ENCODE assay signal across 8 cellular contexts in genomic region chr5:157761690-157762611, GRCh38. TPM values are rescaled to one million over a fixed set of nuclear protein-coding genes. Genes with fewer than 3 reads are reported as not detected.
A peak's percentile ranks its signal among the peaks of the same experiment; 100 is the strongest.
DNase-seq lines count a peak whose midpoint lies in the region; ATAC-seq, FAIRE-seq and TF ChIP-seq lines count a peak whose summit lies in the region.

No MANE protein-coding gene starts in this region.

- in situ Hi-C loops in brain microvascular endothelial cell (cut with HindIII; ENCODE audit: low pct_ligation_motif_present, low sequenced_read_pairs), result no loop called here

- 0 out of 2 replicates have a peak, but pooled peaks cover 5% of the 10 kb centered on the region for H3K4me1 ChIP-seq in DOHH2 (ENCODE audit: control insufficient read depth, low read length)

- no peaks in the 10 kb centered on the region for H3K9me3 ChIP-seq in DOHH2 (ENCODE audit: control insufficient read depth, insufficient read depth, low read length)

- H3K36me3 ChIP-seq in DOHH2 (ENCODE audit: control insufficient read depth, low read length) (peaks cover 25% of the 10 kb centered on the region), brain microvascular endothelial cell (replicated peaks) (no peaks in the 10 kb centered on the region)

- H3K4me2 ChIP-seq in DOHH2 (ENCODE audit: low read length), result no peak overlapping the region

- peak; percentile 92 for ATAC-seq in GM19438 (IDR thresholded peaks at IDR 0.05; ENCODE audit: low read depth, unreplicated experiment)
- ATAC-seq in stimulated activated naive CD8-positive, alpha-beta T cell treated with anti-CD3 and anti-CD28 coated beads, Interleukin-15, Interleukin-2, amounts not matched to agents 100 U/mL and 50 U/mL, for 24 hours, result peak; percentile 77

- H3K4me3 ChIP-seq in DOHH2 (ENCODE audit: low read length), result no peak overlapping the region
- no peak overlapping the region for H3K4me3 ChIP-seq in brain microvascular endothelial cell (ENCODE audit: low read depth, low read length)

- TF ChIP-seq CTCF in DOHH2 (IDR thresholded peaks at IDR 0.05; ENCODE audit: low read depth, low read length, poor library complexity, severe bottlenecking) (peak; percentile 82), brain microvascular endothelial cell (IDR thresholded peaks at IDR 0.05; ENCODE audit: low read depth, low read length, missing control alignments) (peak; percentile 80)

- FAIRE-seq in islet of Langerhans (lab: Jason Lieb, UNC), result peak; percentile 95

- H3K27ac ChIP-seq in DOHH2 (ENCODE audit: low read depth, low read length) (no peak overlapping the region), brain microvascular endothelial cell (no peak overlapping the region)

- no peaks in the 10 kb centered on the region for H4K20me1 ChIP-seq in DOHH2 (ENCODE audit: control insufficient read depth, insufficient read depth, low read depth, low read length)

- H3K27me3 ChIP-seq in DOHH2 (ENCODE audit: control insufficient read depth, low read length) (no peaks in the 10 kb centered on the region), brain microvascular endothelial cell (replicated peaks) (no peaks in the 10 kb centered on the region)

- DNase-seq in HPDE6-E6E7 (ENCODE audit: extremely low spot score), result peak; percentile 53
- peak; percentile 7 to 52 for DNase-seq in NOMO-1 (lab: John Stamatoyannopoulos, UW; ENCODE audit: unreplicated experiment in 2 of 2)
- DNase-seq in brain microvascular endothelial cell, result peak; percentile 69
- DNase-seq in stimulated activated naive CD8-positive, alpha-beta T cell treated with anti-CD3 and anti-CD28 coated beads, Interleukin-15, Interleukin-2, amounts not matched to agents 100 U/mL and 50 U/mL, for 24 hours, result no peak
- DNase-seq in occipital lobe (lab: John Stamatoyannopoulos, UW), result no peak

- no peaks in the 10 kb centered on the region for H3K9me2 ChIP-seq in DOHH2 (replicated peaks; ENCODE audit: control insufficient read depth, low read length)

- no peaks in the 10 kb centered on the region for H3K79me2 ChIP-seq in DOHH2 (ENCODE audit: control insufficient read depth, low read length)

- H3F3A ChIP-seq in DOHH2 (ENCODE audit: control insufficient read depth, insufficient read depth), result 0 out of 2 replicates have a peak, but pooled peaks cover 7% of the 10 kb centered on the region

RNA-seq across cellular contexts. Expression of gene LSM11, which starts 18.4 kb away (rescaled TPM):
- total RNA-seq in occipital lobe, result 90.5 TPM

RNA-seq across cellular contexts. Expression of gene THG1L, which starts 30.7 kb away (rescaled TPM):
- 17.8 TPM for total RNA-seq in occipital lobe

Comparison
In these comparisons a context has a peak if more than half of its experiments do, and no peak if none do; other contexts are left out.
1. DNase-seq: peak in HPDE6-E6E7 (single experiment), NOMO-1 (2 of 2) and brain microvascular endothelial cell (single experiment); none in stimulated activated naive CD8-positive, alpha-beta T cell treated with anti-CD3 and anti-CD28 coated beads, Interleukin-15, Interleukin-2, amounts not matched to agents 100 U/mL and 50 U/mL, for 24 hours (single experiment) and occipital lobe (single experiment).